ENCODE assay signal across 8 cellular contexts in the genomic region with DNA sequence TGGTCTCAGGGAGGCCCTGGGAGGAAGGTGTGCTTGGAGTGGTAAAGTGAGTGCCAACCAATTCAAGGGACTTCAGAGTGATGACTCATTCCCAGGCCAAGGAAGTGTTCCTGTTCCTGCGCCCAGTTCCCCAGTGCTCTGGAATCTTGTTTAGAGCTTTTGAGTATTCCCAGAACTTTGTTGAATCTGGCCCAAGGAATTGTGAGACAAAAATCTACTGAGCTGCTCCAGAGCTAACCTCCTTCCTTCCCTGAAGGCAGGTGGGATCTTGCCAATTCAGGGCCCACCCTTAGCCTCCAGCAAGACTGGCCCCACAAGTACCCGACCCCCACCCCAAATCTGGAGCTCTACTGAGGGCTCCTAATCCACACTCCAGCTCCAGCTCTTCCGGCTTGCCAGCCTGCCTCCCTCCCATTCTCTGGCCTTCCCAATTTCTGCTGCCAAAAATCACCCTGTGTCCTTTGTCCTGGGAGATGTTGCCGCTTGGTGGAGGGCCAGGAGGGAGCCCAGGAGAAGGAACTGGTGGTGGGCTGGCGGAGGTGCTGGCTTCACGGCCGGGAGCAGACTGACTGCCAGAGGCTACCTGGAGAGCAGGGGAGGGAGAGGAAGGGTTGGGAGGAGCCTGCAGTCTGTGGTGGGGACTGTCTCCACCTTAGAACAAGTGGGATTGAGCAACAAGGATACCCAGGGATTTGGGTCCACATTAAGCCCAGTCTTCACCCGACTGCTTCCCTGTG. TPM values are rescaled to one million over a fixed set of nuclear protein-coding genes. Genes with fewer than 3 reads are reported as not detected.
DNase-seq lines count a peak whose midpoint lies in the region; ATAC-seq and TF ChIP-seq lines count a peak whose summit lies in the region.

No MANE protein-coding gene starts in this region.

- H3K27me3 Mint-ChIP-seq in activated naive CD8-positive, alpha-beta T cell, result no peaks in the 10 kb centered on the region
- peaks cover 12% of the 10 kb centered on the region for H3K27me3 Mint-ChIP-seq in neural progenitor cell (ENCODE audit: insufficient read depth, low read depth)

- no peaks in the 10 kb centered on the region for H3K36me3 Mint-ChIP-seq in activated naive CD8-positive, alpha-beta T cell
- H3K36me3 Mint-ChIP-seq in neural progenitor cell, result peaks cover 18% of the 10 kb centered on the region

- peaks cover 40% of the 10 kb centered on the region for H3K4me1 ChIP-seq in neural progenitor cell

- ATAC-seq in GM19452 (IDR thresholded peaks at IDR 0.05; ENCODE audit: unreplicated experiment) (no peak), GM18858 (IDR thresholded peaks at IDR 0.05; ENCODE audit: unreplicated experiment) (no peak)

- H3K27ac ChIP-seq in neural progenitor cell, result peak overlapping the region; percentile 87

- peak; percentile 88 for DNase-seq in AG08395 (ENCODE audit: low spot score)
- peak; percentile 87 for DNase-seq in HFF-Myc (ENCODE audit: extremely low read depth, low read depth)
- peak; percentile 57 for DNase-seq in glomerular endothelial cell (ENCODE audit: extremely low read depth, low read depth, low spot score)
- peak; percentile 77 for DNase-seq in neural progenitor cell (ENCODE audit: low spot score)
- no peak for DNase-seq in germinal center (ENCODE audit: low spot score)

- H3K4me3 Mint-ChIP-seq in activated naive CD8-positive, alpha-beta T cell, result no peak overlapping the region
- peak overlapping the region; percentile 92 for H3K4me3 Mint-ChIP-seq in neural progenitor cell

- H3K9me3 Mint-ChIP-seq in activated naive CD8-positive, alpha-beta T cell (ENCODE audit: low read depth), result no peaks in the 10 kb centered on the region
- H3K9me3 Mint-ChIP-seq in neural progenitor cell, result no peaks in the 10 kb centered on the region

- H3K9ac ChIP-seq in neural progenitor cell, result no peak overlapping the region

- peaks cover 37% of the 10 kb centered on the region for H4K20me1 ChIP-seq in neural progenitor cell (ENCODE audit: low read depth)

- H3K27ac Mint-ChIP-seq in activated naive CD8-positive, alpha-beta T cell, result peak overlapping the region; percentile 28
- peak overlapping the region; percentile 97 for H3K27ac Mint-ChIP-seq in neural progenitor cell

- H3K4me2 ChIP-seq in neural progenitor cell, result peak overlapping the region; percentile 84

- no peaks in the 10 kb centered on the region for H3K9me3 ChIP-seq in neural progenitor cell (ENCODE audit: low read depth)

- H3K4me3 ChIP-seq in HFF-Myc (replicated peaks; ENCODE audit: low read depth, low read length), result peak overlapping the region; percentile 91
- peak overlapping the region; percentile 91 for H3K4me3 ChIP-seq in neural progenitor cell

- H3K27me3 ChIP-seq in neural progenitor cell, result no peaks in the 10 kb centered on the region

- H3K79me2 ChIP-seq in neural progenitor cell (ENCODE audit: low read depth), result peaks cover 43% of the 10 kb centered on the region

- H3F3A ChIP-seq in neural progenitor cell (ENCODE audit: low read depth), result peaks cover 57% of the 10 kb centered on the region

- no peaks in the 10 kb centered on the region for H3K36me3 ChIP-seq in neural progenitor cell

- H3K4me1 Mint-ChIP-seq in activated naive CD8-positive, alpha-beta T cell (ENCODE audit: low read depth), result peaks cover 42% of the 10 kb centered on the region
- H3K4me1 Mint-ChIP-seq in neural progenitor cell, result peaks cover 75% of the 10 kb centered on the region

- TF ChIP-seq CTCF in HFF-Myc (IDR thresholded peaks at IDR 0.05; ENCODE audit: low read depth, low read length, missing control alignments), result no peak
- no peak for TF ChIP-seq CTCF in neural progenitor cell (IDR thresholded peaks at IDR 0.05)

- H2AFZ ChIP-seq in neural progenitor cell (replicated peaks), result no peak overlapping the region

RNA-seq across cellular contexts. Expression of a gene that starts 2.0 kb away (rescaled TPM):
- total RNA-seq in glomerular endothelial cell (33.6 and 64.6 TPM in 2 replicates), neural progenitor cell (ENCODE audit: low replicate concordance) (8.9 and 28.7 TPM in 2 replicates)

RNA-seq across cellular contexts. Expression of a gene that starts 11.3 kb away (rescaled TPM):
- total RNA-seq in glomerular endothelial cell (18.1 and 18.4 TPM in 2 replicates), neural progenitor cell (ENCODE audit: low replicate concordance) (82.2 and 136 TPM in 2 replicates)

RNA-seq across cellular contexts. Expression of a gene that starts 17.9 kb away (rescaled TPM):
- not detected in 2 replicates for total RNA-seq in glomerular endothelial cell
- not detected in 2 replicates for total RNA-seq in neural progenitor cell (ENCODE audit: low replicate concordance)

RNA-seq across cellular contexts. Expression of a gene that starts 18.1 kb away (rescaled TPM):
- 180 and 194 TPM in 2 replicates for total RNA-seq in glomerular endothelial cell
- total RNA-seq in neural progenitor cell (ENCODE audit: low replicate concordance), result 314 and 399 TPM in 2 replicates

RNA-seq across cellular contexts. Expression of a gene that starts 21.1 kb away (rescaled TPM):
- total RNA-seq in glomerular endothelial cell (6.3 and 9.6 TPM in 2 replicates), neural progenitor cell (ENCODE audit: low replicate concordance) (4.1 and 5.2 TPM in 2 replicates)
